Comparison of ENCODE assay signal across 12 cellular contexts in genomic region chr5:124725622-124726258, GRCh38. TPM values are rescaled to one million over a fixed set of nuclear protein-coding genes. Genes with fewer than 3 reads are reported as not detected.
DNase-seq lines count a peak whose midpoint lies in the region; ATAC-seq, FAIRE-seq and TF ChIP-seq lines count a peak whose summit lies in the region.
"Had no signal": no experiment of that assay in that cellular context is flagged by ENCODE, and none has a peak within 500 bp of the region (broad histone marks: within the 10 kb centered on the region; RNA-seq: fewer than 3 reads in every experiment).

No MANE protein-coding gene starts in this region.

- H3K4me1 ChIP-seq in Caco-2, result peaks cover 37% of the 10 kb centered on the region
- H3K4me1 ChIP-seq in HEK293 (ENCODE audit: control insufficient read depth, insufficient read depth, low read length), result peaks cover 40% of the 10 kb centered on the region
- peaks cover 19% of the 10 kb centered on the region for H3K4me1 ChIP-seq in GM12878 (ENCODE audit: control insufficient read depth, insufficient read depth, low read length)

- H4K20me1 ChIP-seq in GM12878 (ENCODE audit: control insufficient read depth, insufficient read depth), result no peaks in the 10 kb centered on the region

- H3K27ac ChIP-seq in HEK293 (ENCODE audit: extremely low read depth, low read depth, low read length) (no peak overlapping the region), GM12878 (ENCODE audit: control insufficient read depth, insufficient read depth) (peak overlapping the region; percentile 73; the same call in 1 of the 2 replicates)
- H3K27ac ChIP-seq: PC-9 had no signal

- 0 out of 2 replicates have a peak overlapping the region, but pooled peaks have one; percentile 14 for H3K4me2 ChIP-seq in GM12878 (ENCODE audit: control insufficient read depth, insufficient read depth)
- H3K4me2 ChIP-seq: PC-9 had no signal

- ATAC-seq in GM12878 (no peak; the same call in 2 of the 3 replicates), GM18873 (IDR thresholded peaks at IDR 0.05; ENCODE audit: low FRiP score, unreplicated experiment) (no peak)

- H3K4me3 ChIP-seq in Caco-2 (ENCODE audit: low read depth, low read length), result no peak overlapping the region
- H3K4me3 ChIP-seq in HEK293 (ENCODE audit: low read depth, low read length), result no peak overlapping the region
- no peak overlapping the region for H3K4me3 ChIP-seq in GM12878
- H3K4me3 ChIP-seq: PC-9 had no signal

- FAIRE-seq in GM12878 (lab: Jason Lieb, UNC), result no peak

- intact Hi-C loops in Caco-2 (cut with micrococcal nuclease; ENCODE audit: unreplicated experiment), result no loop called here
- intact Hi-C loops in GM12878 (cut with micrococcal nuclease; ENCODE audit: unreplicated experiment), result loop anchor here (2.0 to 5.0 kb wide), 3 partner anchors 17 to 273 kb away; no protein-coding TSS in a partner anchor

- RAD21 ChIA-PET in GM12878 (lab: Charles Lee; ENCODE audit: unreplicated experiment), result interaction anchor here (1.1 to 2.7 kb wide), 7 partner anchors 11 to 684 kb away, joined by 3 to 22 read pairs (median 3); partner anchors contain the start of gene ZNF608

- H3K9me3 Mint-ChIP-seq in Caco-2 (ENCODE audit: unreplicated experiment) (no peaks in the 10 kb centered on the region), nephron progenitor cell (no peaks in the 10 kb centered on the region)

- H3K27ac Mint-ChIP-seq in Caco-2 (ENCODE audit: unreplicated experiment), result peak overlapping the region; percentile 5
- H3K27ac Mint-ChIP-seq in nephron progenitor cell, result peak overlapping the region; percentile 26
- H3K27ac Mint-ChIP-seq: CD4-positive, CD25-positive, alpha-beta regulatory T cell had no signal

- no peak for TF ChIP-seq POLR2A in GM12878 (IDR thresholded peaks at IDR 0.05; ENCODE audit: low read depth, low read length)

- no peak for TF ChIP-seq RAD21 in GM12878 (IDR thresholded peaks at IDR 0.05; ENCODE audit: insufficient read depth, low read depth, low read length)

- BruUV-seq in Caco-2 (replicated peaks; lab: Mats Ljungman, UMichigan), result no TSS peak
- BruUV-seq in GM12878 (replicated peaks; lab: Mats Ljungman, UMichigan), result no TSS peak

- H2AFZ ChIP-seq in GM12878 (ENCODE audit: control insufficient read depth, low read depth, low read length), result no peak overlapping the region
- H2AFZ ChIP-seq: PC-9 had no signal

- no peak overlapping the region; the same call in 1 of the 2 replicates for H3K9ac ChIP-seq in GM12878 (ENCODE audit: control insufficient read depth, insufficient read depth, low read length)

- H3K9me3 ChIP-seq in Caco-2 (no peaks in the 10 kb centered on the region), HEK293 (ENCODE audit: control insufficient read depth, insufficient read depth, low read depth, low read length) (no peaks in the 10 kb centered on the region), GM12878 (replicated peaks; ENCODE audit: control insufficient read depth, insufficient read depth, low read length) (no peaks in the 10 kb centered on the region; the same call in 2 of the 3 replicates)

- H3K4me3 Mint-ChIP-seq in Caco-2 (ENCODE audit: unreplicated experiment) (no peak overlapping the region), nephron progenitor cell (no peak overlapping the region)
- H3K4me3 Mint-ChIP-seq: CD4-positive, CD25-positive, alpha-beta regulatory T cell had no signal

- H3K4me1 Mint-ChIP-seq in Caco-2 (ENCODE audit: low read depth, unreplicated experiment) (peaks cover 26% of the 10 kb centered on the region), nephron progenitor cell (peaks cover 84% of the 10 kb centered on the region)

- POLR2A ChIA-PET in Caco-2 (lab: Charles Lee), result no interaction called here
- POLR2A ChIA-PET in HEK293 (lab: Yijun Ruan, JAX), result interaction anchor here (0.6 kb wide), 1 partner anchor 21 kb away, joined by 3 read pairs; no protein-coding TSS in a partner anchor
- POLR2A ChIA-PET in GM12878 (lab: Charles Lee), result interaction anchor here (1.0 kb wide), 2 partner anchors 9 to 22 kb away, joined by 3 to 4 read pairs; no protein-coding TSS in a partner anchor

- CTCF ChIA-PET in Caco-2 (lab: Charles Lee), result no interaction called here
- CTCF ChIA-PET in HEK293 (lab: Yijun Ruan, JAX), result interaction anchor here (0.7 to 1.2 kb wide), 2 partner anchors 11 to 28 kb away, joined by 3 to 6 read pairs; no protein-coding TSS in a partner anchor
- CTCF ChIA-PET in GM12878 (lab: Yijun Ruan, JAX), result interaction anchor here (1.4 to 1.5 kb wide), 2 partner anchors 18 to 76 kb away, joined by 6 read pairs; no protein-coding TSS in a partner anchor

- H3K36me3 ChIP-seq in Caco-2 (ENCODE audit: control insufficient read depth, insufficient read depth, low read length), result no peaks in the 10 kb centered on the region; the same call in 1 of the 2 replicates
- no peaks in the 10 kb centered on the region; a peak in 1 of 3 replicates for H3K36me3 ChIP-seq in HEK293 (ENCODE audit: control insufficient read depth in 2 of 2, insufficient read depth in 1 of 2, low read length in 2 of 2)
- no peaks in the 10 kb centered on the region for H3K36me3 ChIP-seq in GM12878 (ENCODE audit: control insufficient read depth in 2 of 2, insufficient read depth in 2 of 2, low read length in 1 of 2)

- H3K27me3 Mint-ChIP-seq in Caco-2 (ENCODE audit: insufficient read depth, unreplicated experiment) (no peaks in the 10 kb centered on the region), nephron progenitor cell (ENCODE audit: low read depth, poor library complexity) (no peaks in the 10 kb centered on the region)
- H3K27me3 Mint-ChIP-seq: CD4-positive, CD25-positive, alpha-beta regulatory T cell had no signal

- H3K79me2 ChIP-seq in GM12878 (ENCODE audit: control insufficient read depth, insufficient read depth, low read length), result peaks cover 62% of the 10 kb centered on the region

- no peaks in the 10 kb centered on the region for H3K36me3 Mint-ChIP-seq in Caco-2 (ENCODE audit: insufficient read depth, unreplicated experiment)
- peaks cover 59% of the 10 kb centered on the region for H3K36me3 Mint-ChIP-seq in nephron progenitor cell (ENCODE audit: low read depth)
- H3K36me3 Mint-ChIP-seq: CD4-positive, CD25-positive, alpha-beta regulatory T cell had no signal

- DNase-seq in Caco-2, result no peak
- DNase-seq in GM12878 (ENCODE audit: low read depth, low spot score), result no peak
- DNase-seq in nephron progenitor cell, result no peak
- no peak for DNase-seq in superior temporal gyrus (ENCODE audit: extremely low spot score)
- DNase-seq in effector CD8-positive, alpha-beta T cell (lab: John Stamatoyannopoulos, UW), result no peak
- DNase-seq: CD4-positive, CD25-positive, alpha-beta regulatory T cell; MV-4-11; NCI-H1417; NCI-H1930; PC-9 had no signal

- SMC1A ChIA-PET in GM12878 (lab: Charles Lee; ENCODE audit: uncharacterized antibody, unreplicated experiment), result interaction anchor here (1.5 to 2.4 kb wide), 9 partner anchors 12 to 281 kb away, joined by 3 to 12 read pairs (median 6); no protein-coding TSS in a partner anchor

- in situ Hi-C loops in GM12878 (cut with MboI), result no loop called here

- H3K27me3 ChIP-seq in Caco-2 (replicated peaks; ENCODE audit: control insufficient read depth, insufficient read depth, low read length) (no peaks in the 10 kb centered on the region), GM12878 (replicated peaks in 1 of 2; ENCODE audit: control insufficient read depth in 2 of 2, insufficient read depth in 2 of 2, low read length in 1 of 2) (no peaks in the 10 kb centered on the region)

- no peak for TF ChIP-seq EP300 in GM12878 (IDR thresholded peaks at IDR 0.05; ENCODE audit: borderline replicate concordance in 1 of 2, control insufficient read depth in 1 of 2, low read depth in 2 of 2, low read length in 2 of 2)

- TF ChIP-seq CTCF in Caco-2 (IDR thresholded peaks at IDR 0.05; ENCODE audit: insufficient read depth in 1 of 2, low read depth in 1 of 2, low read length in 1 of 2, severe bottlenecking in 1 of 2, unreplicated experiment in 1 of 2) (no peak), HEK293 (tag by site-specific recombination; IDR thresholded peaks at IDR 0.05) (no peak), GM12878 (IDR thresholded peaks at IDR 0.05 in 2 of 3, conservative IDR thresholded peaks at IDR 0.05 in 1 of 3; ENCODE audit: control insufficient read depth in 2 of 3, extremely low read depth in 1 of 3, insufficient read depth in 1 of 3, low read depth in 3 of 3, low read length in 3 of 3) (no peak), nephron progenitor cell (IDR thresholded peaks at IDR 0.05) (no peak)

- WGBS in GM12878 (ENCODE audit: insufficient coverage, insufficient replicate concordance, low lambda C conversion rate, missing lambda C conversion rate), result 57% methylated on average over 4 of the region's 4 CpGs

TF ChIP-seq in HEK293, 187 proteins besides CTCF, POLR2A, EP300 and RAD21 (continues in another document):
- TF ChIP-seq ZNF621 (tag by site-specific recombination; IDR thresholded peaks at IDR 0.05), result no peak

TF ChIP-seq in GM12878, 131 proteins besides CTCF, POLR2A, EP300 and RAD21 (continues in another document):
- no peak for TF ChIP-seq IRF3 (IDR thresholded peaks at IDR 0.05)

RNA-seq across cellular contexts. Expression of gene ZNF608, which starts 20.7 kb away (rescaled TPM):
- total RNA-seq in Caco-2 (2022) (17.5 and 24.0 TPM in 2 replicates), GM12878 (2014; rRNA removed) (0.73 and 0.76 TPM in 2 replicates), GM12878 (2014; rRNA removed; fragmentation: Illumina TruSeq; extraction: Trizol) (0.63 and 1.1 TPM in 2 replicates), GM12878 (2021) (0.77 and 0.87 TPM in 2 replicates)
- 55.7 and 55.8 TPM in 2 replicates for total RNA-seq in GM12878 (2013; cell fraction: nucleolus; rRNA removed)
- polyA plus RNA-seq in GM12878 (2011; ENCODE audit: low read depth), result 8.3 TPM
- polyA plus RNA-seq in GM12878 (2011; rRNA removed) (6.7 and 7.2 TPM in 2 replicates), GM12878 (2014; fragmentation: Illumina TruSeq; extraction: Trizol) (0.62 and 0.84 TPM in 2 replicates), GM12878 (2014; fragmentation: Nextera tagmentation; extraction: Ambion mirVana) (under 1 TPM; 0.19 to 0.31 TPM), GM12878 (2014; rRNA removed) (0.60 and 0.65 TPM in 2 replicates), GM12878 (2016; fragmentation: Nextera tagmentation; extraction: Ambion mirVana) (under 1 TPM; 0.23 to 0.37 TPM)
- 4.0 and 4.2 TPM in 2 replicates for polyA plus RNA-seq in GM12878 (2011; cell fraction: cytosol; rRNA removed)
- 7.8 and 8.9 TPM in 2 replicates for polyA plus RNA-seq in GM12878 (2011; cell fraction: nucleus; rRNA removed)
- polyA plus RNA-seq in GM12878 (2012), result 12.2 and 14.9 TPM in 2 replicates
- polyA minus RNA-seq in GM12878 (2011; rRNA and poly(A)+ RNA removed), result 7.8 and 10.2 TPM in 2 replicates
- 4.9 and 5.3 TPM in 2 replicates for polyA minus RNA-seq in GM12878 (2011; cell fraction: cytosol; rRNA and poly(A)+ RNA removed)
- 7.6 and 11.6 TPM in 2 replicates for polyA minus RNA-seq in GM12878 (2011; cell fraction: nucleus; rRNA and poly(A)+ RNA removed)
- polyA plus RNA-seq: CD4-positive, CD25-positive, alpha-beta regulatory T cell had no signal
